8 cellular contexts compared by ENCODE assay signal in genomic region chr12:131608740-131609665, GRCh38.
DNase-seq lines count a peak whose midpoint lies in the region; TF ChIP-seq lines count a peak whose summit lies in the region.

No MANE protein-coding gene starts in this region.

- peak; percentile 79 for TF ChIP-seq CTCF in fibroblast of mammary gland (conservative IDR thresholded peaks at IDR 0.05; ENCODE audit: control insufficient read depth, insufficient read depth, low read depth, low read length)
- TF ChIP-seq CTCF in neural progenitor cell (IDR thresholded peaks at IDR 0.05), result peak; percentile 81
- TF ChIP-seq CTCF in suprapubic skin (IDR thresholded peaks at IDR 0.05), result peak; percentile 64 to 90

- H3F3A ChIP-seq in neural progenitor cell (ENCODE audit: low read depth), result peaks cover 6% of the 10 kb centered on the region

- H3K9ac ChIP-seq in neural progenitor cell, result no peak overlapping the region

- H2AFZ ChIP-seq in neural progenitor cell (replicated peaks), result no peak overlapping the region

- no peaks in the 10 kb centered on the region for H3K9me3 Mint-ChIP-seq in neural progenitor cell

- TF ChIP-seq POLR2A in suprapubic skin (IDR thresholded peaks at IDR 0.05), result no peak

- peak; percentile 13 for DNase-seq in SIG-M5 treated with dmso at 0.1 percent for 504 hours (lab: John Stamatoyannopoulos, UW; ENCODE audit: unreplicated experiment)
- no peak for DNase-seq in SIG-M5 (lab: John Stamatoyannopoulos, UW)
- peak; percentile 52 for DNase-seq in NCI-H69 (lab: John Stamatoyannopoulos, UW)
- peak; percentile 66 to 76 for DNase-seq in activated T-cell treated with anti-CD3 and anti-CD28 coated beads, Interleukin-2, amount 50 U/mL, for 48 hours
- DNase-seq in fibroblast of mammary gland (ENCODE audit: low read depth), result peak; percentile 66
- peak; percentile 71 for DNase-seq in neural progenitor cell (ENCODE audit: low spot score)
- DNase-seq in suprapubic skin (ENCODE audit: low spot score in 2 of 2), result peak; percentile 82 to 89
- no peak for DNase-seq in NCI-H1048 (lab: John Stamatoyannopoulos, UW)

- no peak overlapping the region for H3K4me3 ChIP-seq in fibroblast of mammary gland (ENCODE audit: control insufficient read depth, low read depth, low read length)
- H3K4me3 ChIP-seq in neural progenitor cell, result no peak overlapping the region
- no peak overlapping the region for H3K4me3 ChIP-seq in suprapubic skin

- no peaks in the 10 kb centered on the region for H3K27me3 ChIP-seq in neural progenitor cell
- no peaks in the 10 kb centered on the region for H3K27me3 ChIP-seq in suprapubic skin

- H3K4me1 Mint-ChIP-seq in neural progenitor cell, result peaks cover 31% of the 10 kb centered on the region

- H3K4me1 ChIP-seq in neural progenitor cell, result peaks cover 14% of the 10 kb centered on the region
- peaks cover 28% of the 10 kb centered on the region for H3K4me1 ChIP-seq in suprapubic skin

- H3K4me2 ChIP-seq in neural progenitor cell, result no peak overlapping the region

- no peak overlapping the region for H3K4me3 Mint-ChIP-seq in neural progenitor cell

- H3K36me3 ChIP-seq in neural progenitor cell, result no peaks in the 10 kb centered on the region
- no peaks in the 10 kb centered on the region for H3K36me3 ChIP-seq in suprapubic skin

- no peak for TF ChIP-seq EP300 in suprapubic skin (IDR thresholded peaks at IDR 0.05)

- H3K9me3 ChIP-seq in neural progenitor cell (ENCODE audit: low read depth) (no peaks in the 10 kb centered on the region), suprapubic skin (no peaks in the 10 kb centered on the region)

- no peaks in the 10 kb centered on the region for H3K36me3 Mint-ChIP-seq in neural progenitor cell

- peaks cover 9% of the 10 kb centered on the region for H3K27me3 Mint-ChIP-seq in neural progenitor cell (ENCODE audit: insufficient read depth, low read depth)

- H4K20me1 ChIP-seq in neural progenitor cell (ENCODE audit: low read depth), result no peaks in the 10 kb centered on the region

- WGBS in suprapubic skin, result 20% methylated on average over 26 of the region's 26 CpGs

- peak overlapping the region; percentile 17 for H3K27ac Mint-ChIP-seq in neural progenitor cell

- H3K27ac ChIP-seq in neural progenitor cell, result no peak overlapping the region
- H3K27ac ChIP-seq in suprapubic skin, result no peak overlapping the region

- no peaks in the 10 kb centered on the region for H3K79me2 ChIP-seq in neural progenitor cell (ENCODE audit: low read depth)

Comparison
In these comparisons a context has a peak if more than half of its experiments do, and no peak if none do; other contexts are left out.
1. DNase-seq: peak in SIG-M5 treated with dmso at 0.1 percent for 504 hours (single experiment), NCI-H69 (single experiment), activated T-cell treated with anti-CD3 and anti-CD28 coated beads, Interleukin-2, amount 50 U/mL, for 48 hours (2 of 2), fibroblast of mammary gland (single experiment), neural progenitor cell (single experiment) and suprapubic skin (2 of 2); none in SIG-M5 (single experiment) and NCI-H1048 (single experiment).
2. Peak in every context shown above with its lines, with median percentiles within 50 percentile points of each other: CTCF ChIP-seq.